ENCODE assay signal across 9 cellular contexts in genomic region chr10:88243847-88244730, GRCh38.
DNase-seq lines count a peak whose midpoint lies in the region; TF ChIP-seq lines count a peak whose summit lies in the region.
"Had no signal": no experiment of that assay in that cellular context is flagged by ENCODE, and none has a peak within 500 bp of the region (broad histone marks: within the 10 kb centered on the region; RNA-seq: fewer than 3 reads in every experiment).

No MANE protein-coding gene starts in this region.

- H3K4me1 ChIP-seq in ovary (ENCODE audit: insufficient read depth) (peaks cover 8% of the 10 kb centered on the region), OCI-LY7 (ENCODE audit: insufficient read depth, low read length, poor library complexity, severe bottlenecking) (no peaks in the 10 kb centered on the region), SJCRH30 (no peaks in the 10 kb centered on the region)

- in situ Hi-C loops in SK-MEL-5 (cut with HindIII; ENCODE audit: low pct_unique_long_range_greater_than_20kb, low sequenced_read_pairs), result loop anchor here (25.0 kb wide), 1 partner anchor 382 kb away; the partner anchor contains the start of genes KLLN and PTEN

- H2AFZ ChIP-seq in OCI-LY7 (ENCODE audit: low read length), result no peak overlapping the region

- no peak for TF ChIP-seq CTCF in foreskin fibroblast (IDR thresholded peaks at IDR 0.05; ENCODE audit: low read depth, low read length)
- TF ChIP-seq CTCF in ovary (IDR thresholded peaks at IDR 0.05), result no peak
- TF ChIP-seq CTCF in OCI-LY7 (conservative IDR thresholded peaks at IDR 0.05; ENCODE audit: low read length), result no peak

- H3K27me3 ChIP-seq in ovary (no peaks in the 10 kb centered on the region), SJCRH30 (no peaks in the 10 kb centered on the region)

- CTCF ChIA-PET in OCI-LY7 (lab: Charles Lee; ENCODE audit: unreplicated experiment), result no interaction called here

- H3K79me2 ChIP-seq in OCI-LY7 (ENCODE audit: insufficient read depth, low read depth, low read length), result no peaks in the 10 kb centered on the region

- H3K9me2 ChIP-seq in OCI-LY7 (ENCODE audit: insufficient read depth, low read length), result no peaks in the 10 kb centered on the region

- BruUV-seq in OCI-LY7 (replicated peaks; lab: Mats Ljungman, UMichigan), result no TSS peak

- H3K4me3 ChIP-seq in foreskin fibroblast (ENCODE audit: low read depth in 1 of 2, low read length in 2 of 2), result no peak overlapping the region
- H3K4me3 ChIP-seq in ovary, result no peak overlapping the region
- no peak overlapping the region for H3K4me3 ChIP-seq in OCI-LY7 (ENCODE audit: low read depth, low read length, poor library complexity, severe bottlenecking)
- no peak overlapping the region for H3K4me3 ChIP-seq in SJCRH30

- intact Hi-C loops in ovary (cut with DNase I) (no loop called here), OCI-LY7 (cut with micrococcal nuclease; ENCODE audit: unreplicated experiment) (no loop called here)

- POLR2A ChIA-PET in OCI-LY7 (lab: Charles Lee), result interaction anchor here (0.7 kb wide), 3 partner anchors 17 to 512 kb away, joined by 3 to 5 read pairs (median 4); no protein-coding TSS in a partner anchor

- TF ChIP-seq POLR2A in ovary (IDR thresholded peaks at IDR 0.05) (no peak), erythroblast (IDR thresholded peaks at IDR 0.05; ENCODE audit: low read length) (no peak)

- H3K27ac ChIP-seq in ovary (peak overlapping the region; percentile 36 to 54), OCI-LY7 (ENCODE audit: low read depth, low read length, poor library complexity, severe bottlenecking) (no peak overlapping the region), SJCRH30 (no peak overlapping the region)

- no peaks in the 10 kb centered on the region for H3K9me3 ChIP-seq in ovary
- H3K9me3 ChIP-seq in OCI-LY7 (ENCODE audit: low read length), result no peaks in the 10 kb centered on the region
- H3K9me3 ChIP-seq in SJCRH30 (replicated peaks), result no peaks in the 10 kb centered on the region

- 6 to 9% (median 6%) methylated on average over 12 of the region's 12 CpGs for WGBS in ovary, 3 donors

- H3K36me3 ChIP-seq in ovary (no peaks in the 10 kb centered on the region), OCI-LY7 (ENCODE audit: insufficient read depth, low read length) (no peaks in the 10 kb centered on the region), SJCRH30 (no peaks in the 10 kb centered on the region)

- DNase-seq in COLO668 (lab: John Stamatoyannopoulos, UW; ENCODE audit: unreplicated experiment), result peak; percentile 6
- DNase-seq in SK-MEL-5 (ENCODE audit: low read depth, low spot score), result peak; percentile 37
- peak; percentile 57 to 83 for DNase-seq in foreskin fibroblast
- peak; percentile 77 to 84 (median 82) for DNase-seq in ovary
- no peak for DNase-seq in OCI-LY7 (ENCODE audit: low spot score)
- no peak for DNase-seq in erythroblast (lab: John Stamatoyannopoulos, UW)
- DNase-seq in globus pallidus (ENCODE audit: low spot score), result no peak
- DNase-seq in SJCRH30, result no peak
- DNase-seq: NCI-H510A treated with DMSO at 0.1 percent for 48 hours had no signal

- H3K4me2 ChIP-seq in OCI-LY7 (ENCODE audit: low read length), result no peak overlapping the region

- TF ChIP-seq EP300 in ovary (IDR thresholded peaks at IDR 0.05), result no peak

- H4K20me1 ChIP-seq in OCI-LY7 (ENCODE audit: insufficient read depth, low read length), result no peaks in the 10 kb centered on the region

Comparison
In these comparisons a context has a peak if more than half of its experiments do, and no peak if none do; other contexts are left out.
1. DNase-seq: peak in COLO668 (single experiment), SK-MEL-5 (single experiment), foreskin fibroblast (2 of 2) and ovary (5 of 5); none in OCI-LY7 (single experiment), erythroblast (0 of 2), globus pallidus (single experiment) and SJCRH30 (0 of 2).
2. H3K27ac ChIP-seq: peak in ovary (2 of 2); none in OCI-LY7 (single experiment) and SJCRH30 (single experiment).